ENCODE assay signal across 8 cellular contexts in the genomic region with DNA sequence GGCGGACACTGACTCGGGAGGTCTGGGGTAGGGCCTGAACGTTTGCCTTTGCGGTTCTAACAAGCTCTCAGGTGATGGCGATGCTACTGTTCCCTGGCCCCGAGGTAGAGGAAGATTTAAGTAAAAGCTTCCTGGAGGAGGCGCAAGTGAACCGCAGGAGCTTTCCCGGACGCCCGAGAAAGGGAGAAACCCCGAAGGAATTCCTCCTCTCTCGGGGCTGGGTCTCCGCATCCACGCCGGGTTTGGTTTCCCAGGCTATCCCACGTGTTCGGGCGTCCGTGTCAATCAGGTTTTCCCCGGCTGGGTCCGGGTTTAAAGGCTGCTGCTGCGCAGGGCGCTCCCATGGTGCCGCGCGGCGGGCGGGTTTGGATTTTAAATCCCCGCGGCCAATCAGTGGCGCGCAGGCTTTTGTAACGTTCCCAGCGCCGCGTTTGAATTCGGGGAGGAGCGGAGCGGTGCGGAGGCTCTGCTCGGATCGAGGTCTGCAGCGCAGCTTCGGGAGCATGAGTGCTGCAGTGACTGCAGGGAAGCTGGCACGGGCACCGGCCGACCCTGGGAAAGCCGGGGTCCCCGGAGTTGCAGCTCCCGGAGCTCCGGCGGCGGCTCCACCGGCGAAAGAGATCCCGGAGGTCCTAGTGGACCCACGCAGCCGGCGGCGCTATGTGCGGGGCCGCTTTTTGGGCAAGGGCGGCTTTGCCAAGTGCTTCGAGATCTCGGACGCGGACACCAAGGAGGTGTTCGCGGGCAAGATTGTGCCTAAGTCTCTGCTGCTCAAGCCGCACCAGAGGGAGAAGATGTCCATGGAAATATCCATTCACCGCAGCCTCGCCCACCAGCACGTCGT. TPM values are rescaled to one million over a fixed set of nuclear protein-coding genes. Genes with fewer than 3 reads are reported as not detected.
DNase-seq lines count a peak whose midpoint lies in the region; ATAC-seq, FAIRE-seq and TF ChIP-seq lines count a peak whose summit lies in the region.

A gene (plus strand): TSS at position 460 of the 844 bp plus-strand sequence. CDS start 44 bp downstream, at position 504.

- H3K36me3 ChIP-seq in GM23338 (ENCODE audit: insufficient read depth) (peaks cover 27% of the 10 kb centered on the region), Loucy (ENCODE audit: insufficient read depth, low read length) (peaks cover 36% of the 10 kb centered on the region), SJCRH30 (peaks cover 30% of the 10 kb centered on the region), suprapubic skin (peaks cover 4% of the 10 kb centered on the region)

- H3K9me3 ChIP-seq in Loucy (ENCODE audit: insufficient read depth, low read depth, low read length) (no peaks in the 10 kb centered on the region), SJCRH30 (replicated peaks) (no peaks in the 10 kb centered on the region), suprapubic skin (no peaks in the 10 kb centered on the region)

- H3K27ac ChIP-seq in GM23338 (ENCODE audit: low read depth): peak within 1 kb of the TSS; percentile 94
- peak within 1 kb of the TSS; percentile 73 for H3K27ac ChIP-seq in SJCRH30
- no peak within 1 kb of the TSS for H3K27ac ChIP-seq in suprapubic skin

- peak within 1 kb of the TSS; percentile 98 for H3K4me3 Mint-ChIP-seq in GM23338

- peaks cover 44% of the 10 kb centered on the region for H3K79me2 ChIP-seq in GM23338 (replicated peaks; ENCODE audit: insufficient read depth)
- peaks cover 57% of the 10 kb centered on the region for H3K79me2 ChIP-seq in Loucy (ENCODE audit: insufficient read depth, low read length)

- H3K4me3 ChIP-seq in GM23338: peak within 1 kb of the TSS; percentile 100
- peak within 1 kb of the TSS; percentile 94 for H3K4me3 ChIP-seq in Loucy (ENCODE audit: low read length, poor library complexity, severe bottlenecking)
- peak within 1 kb of the TSS; percentile 93 for H3K4me3 ChIP-seq in SJCRH30
- peak within 1 kb of the TSS; percentile 56 for H3K4me3 ChIP-seq in suprapubic skin

- H3K9me2 ChIP-seq in GM23338 (ENCODE audit: insufficient read depth) (no peaks in the 10 kb centered on the region), Loucy (replicated peaks; ENCODE audit: low read depth, low read length) (no peaks in the 10 kb centered on the region)

- H3K27ac Mint-ChIP-seq in GM23338: peak within 1 kb of the TSS; percentile 97

- H3K27me3 ChIP-seq in GM23338 (ENCODE audit: insufficient read depth) (no peaks in the 10 kb centered on the region), Loucy (ENCODE audit: insufficient read depth, low read length, poor library complexity, severe bottlenecking) (no peaks in the 10 kb centered on the region), SJCRH30 (no peaks in the 10 kb centered on the region), suprapubic skin (no peaks in the 10 kb centered on the region)

- WGBS in suprapubic skin: 2% methylated on average over 27 of the region's 75 CpGs

- H2AFZ ChIP-seq in GM23338: peak within 1 kb of the TSS; percentile 69
- peak within 1 kb of the TSS; percentile 68 for H2AFZ ChIP-seq in Loucy (ENCODE audit: low read length)

- FAIRE-seq in frontal cortex (lab: Jason Lieb, UNC): no peak

- no peak for TF ChIP-seq POLR2A in suprapubic skin (IDR thresholded peaks at IDR 0.05)

- H3K4me1 ChIP-seq in GM23338 (ENCODE audit: insufficient read depth): peaks cover 13% of the 10 kb centered on the region; the same call in 1 of the 2 replicates
- H3K4me1 ChIP-seq in Loucy (ENCODE audit: insufficient read depth, low read length, poor library complexity, severe bottlenecking): peaks cover 34% of the 10 kb centered on the region
- no peaks in the 10 kb centered on the region for H3K4me1 ChIP-seq in SJCRH30
- peaks cover 18% of the 10 kb centered on the region for H3K4me1 ChIP-seq in suprapubic skin

- TF ChIP-seq EP300 in suprapubic skin (IDR thresholded peaks at IDR 0.05): no peak

- TF ChIP-seq CTCF in GM23338 (conservative IDR thresholded peaks at IDR 0.05; ENCODE audit: low read depth in 2 of 2) (peak; percentile 40 to 57), Loucy (conservative IDR thresholded peaks at IDR 0.05; ENCODE audit: low read length) (peak; percentile 54), suprapubic skin (IDR thresholded peaks at IDR 0.05) (no peak)

- ATAC-seq in GM23338: peak; percentile 85

- H3K9ac ChIP-seq in Loucy (ENCODE audit: low read depth, low read length, poor library complexity, severe bottlenecking): peak within 1 kb of the TSS; percentile 98

- H3K4me2 ChIP-seq in GM23338 (peak within 1 kb of the TSS; percentile 95), Loucy (ENCODE audit: low read depth, low read length, poor library complexity, severe bottlenecking) (peak within 1 kb of the TSS; percentile 95)

- H3K4me1 Mint-ChIP-seq in GM23338: peaks cover 16% of the 10 kb centered on the region

- H4K20me1 ChIP-seq in GM23338 (replicated peaks; ENCODE audit: insufficient read depth) (peaks cover 24% of the 10 kb centered on the region), Loucy (ENCODE audit: insufficient read depth, low read length, poor library complexity, severe bottlenecking) (peaks cover 27% of the 10 kb centered on the region)

- DNase-seq in EH (ENCODE audit: low read depth) (peak; percentile 85), GM23338 (ENCODE audit: low spot score) (peak; percentile 98), SJCRH30 (peak; percentile 83 to 85), activated gamma-delta T cell treated with Interleukin-2 at 50 U/mL for 16 hours (peak; percentile 52), frontal cortex (ENCODE audit: low spot score in 2 of 2) (peak; percentile 55 to 85), nucleus accumbens (lab: John Stamatoyannopoulos, UW) (peak in 51 of 56 donors; percentile 4 to 88 (median 57)), suprapubic skin (ENCODE audit: low spot score in 2 of 2) (peak in 1 of 2 donors; percentile 70)

- H3K9me3 Mint-ChIP-seq in GM23338: no peaks in the 10 kb centered on the region

- H3K36me3 Mint-ChIP-seq in GM23338 (ENCODE audit: low read depth): peaks cover 44% of the 10 kb centered on the region

- peaks cover 25% of the 10 kb centered on the region; the same call in 1 of the 2 replicates for H3F3A ChIP-seq in GM23338 (replicated peaks; ENCODE audit: low read depth)
- no peaks in the 10 kb centered on the region for H3F3A ChIP-seq in Loucy (ENCODE audit: low read depth)

- peaks cover 15% of the 10 kb centered on the region for H3K27me3 Mint-ChIP-seq in GM23338 (ENCODE audit: insufficient read depth, low read depth, poor library complexity)

TF ChIP-seq in GM23338, 12 proteins besides CTCF, POLR2A, EP300 and RAD21:
- TF ChIP-seq POLR2AphosphoS5 (IDR thresholded peaks at IDR 0.05; ENCODE audit: low read depth): peak; percentile 88
- TF ChIP-seq CREB1 (CRISPR knock-in tag; IDR thresholded peaks at IDR 0.05; ENCODE audit: low read depth): peak; percentile 5; the same call in 1 of the 2 replicates
- TF ChIP-seq JUNB (IDR thresholded peaks at IDR 0.05; ENCODE audit: unreplicated experiment): no peak
- TF ChIP-seq NANOG (IDR thresholded peaks at IDR 0.05; ENCODE audit: borderline replicate concordance): no peak

RNA-seq across cellular contexts. Expression of the gene that starts here (rescaled TPM):
- total RNA-seq in GM23338 (2014; rRNA removed; shearing (Covaris generic)): 141 TPM in 2 replicates
- polyA plus RNA-seq in GM23338 (2016; fragmentation: Nextera tagmentation; extraction: Ambion mirVana): 66.0 and 69.0 TPM in 2 replicates
- 59.3 and 62.4 TPM in 2 replicates for total RNA-seq in SJCRH30 (2014; rRNA removed; shearing (Covaris generic))
- total RNA-seq in frontal cortex (1.6 TPM), suprapubic skin (1 to 10 TPM; 4.6 to 8.3 (median 6.5) TPM)

Comparison
In these comparisons a context has a peak if more than half of its experiments do, and no peak if none do; other contexts are left out.
1. CTCF ChIP-seq: peak in GM23338 (2 of 2) and Loucy (single experiment); none in suprapubic skin (0 of 2).
2. Peak in every context shown above with its lines, with median percentiles within 50 percentile points of each other: H3K4me3 ChIP-seq.